ENCODE assay signal across 14 cellular contexts in genomic region chr7:6437251-6437650, GRCh38. TPM values are rescaled to one million over a fixed set of nuclear protein-coding genes. Genes with fewer than 3 reads are reported as not detected.
A peak's percentile ranks its signal among the peaks of the same experiment; 100 is the strongest.
DNase-seq lines count a peak whose midpoint lies in the region; ATAC-seq and TF ChIP-seq lines count a peak whose summit lies in the region.
"Had no signal": no experiment of that assay in that cellular context is flagged by ENCODE, and none has a peak within 500 bp of the region (broad histone marks: within the 10 kb centered on the region; RNA-seq: fewer than 3 reads in every experiment).

No MANE protein-coding gene starts in this region.

- H4K20me1 ChIP-seq in BLaER1 (peaks cover 19% of the 10 kb centered on the region; the same call in 1 of the 2 replicates), GM23248 (ENCODE audit: insufficient read depth) (no peaks in the 10 kb centered on the region; the same call in 1 of the 2 replicates)

- no peak overlapping the region for H2AFZ ChIP-seq in GM23248

- no peaks in the 10 kb centered on the region for H3K9me3 Mint-ChIP-seq in activated naive CD4-positive, alpha-beta T cell treated with anti-CD3 and anti-CD28 coated beads, Interleukin-2, amount 50 U/mL, for 72 hours
- H3K9me3 Mint-ChIP-seq in naive thymus-derived CD8-positive, alpha-beta T cell: no peaks in the 10 kb centered on the region

- peak; percentile 82 to 89 for ATAC-seq in activated naive CD4-positive, alpha-beta T cell treated with anti-CD3 and anti-CD28 coated beads, Interleukin-2, amount 50 U/mL, for 72 hours
- ATAC-seq in naive thymus-derived CD8-positive, alpha-beta T cell: no peak
- no peak for ATAC-seq in GM18867 (IDR thresholded peaks at IDR 0.05; ENCODE audit: unreplicated experiment)

- peaks cover 98% of the 10 kb centered on the region for H3K79me2 ChIP-seq in GM23248 (ENCODE audit: insufficient read depth)

- no peaks in the 10 kb centered on the region for H3K9me2 ChIP-seq in GM23248 (ENCODE audit: insufficient read depth)

- TF ChIP-seq POLR2A in sigmoid colon (IDR thresholded peaks at IDR 0.05): no peak

- H3K4me1 ChIP-seq in BLaER1 (peaks cover 94% of the 10 kb centered on the region), GM23248 (ENCODE audit: insufficient read depth) (peaks cover 8% of the 10 kb centered on the region), sigmoid colon (peaks cover 0 to 21% (median 10%) of the 10 kb centered on the region in 4 donors)

- POLR2A ChIA-PET in naive thymus-derived CD8-positive, alpha-beta T cell (lab: Charles Lee): interaction anchor here (0.6 to 1.9 kb wide), 3 partner anchors 9 to 381 kb away, joined by 3 to 31 read pairs (median 6); partner anchors contain the start of gene DAGLB

- peaks cover 31% of the 10 kb centered on the region for H3F3A ChIP-seq in GM23248 (ENCODE audit: insufficient read depth)

- peaks cover 26 to 63% (median 53%) of the 10 kb centered on the region in 4 donors for H3K4me1 Mint-ChIP-seq in naive thymus-derived CD8-positive, alpha-beta T cell

- DNase-seq in GM23248 (peak; percentile 11), GM19238 (ENCODE audit: insufficient read length, low spot score) (no peak), sigmoid colon (no peak), NCI-H345 treated with DMSO at 0.1 percent for 48 hours (lab: John Stamatoyannopoulos, UW; ENCODE audit: unreplicated experiment) (no peak)
- DNase-seq in activated naive CD4-positive, alpha-beta T cell treated with anti-CD3 and anti-CD28 coated beads, Interleukin-2, amount 50 U/mL, for 72 hours (ENCODE audit: low spot score in 2 of 2): peak; percentile 42 to 65
- DNase-seq in naive thymus-derived CD8-positive, alpha-beta T cell: no peak
- DNase-seq: mesendoderm, NCI-H1092 treated with DMSO at 0.1 percent for 48 hours, NCI-H446 treated with DMSO at 0.1 percent for 48 hours, occipital lobe, spleen had no signal

- H3K27ac ChIP-seq in BLaER1 (peak overlapping the region; percentile 91), GM23248 (no peak overlapping the region), sigmoid colon (no peak overlapping the region)

- peaks cover 13% of the 10 kb centered on the region for H3K9me3 ChIP-seq in BLaER1
- no peaks in the 10 kb centered on the region for H3K9me3 ChIP-seq in GM23248 (ENCODE audit: low read depth)
- no peaks in the 10 kb centered on the region for H3K9me3 ChIP-seq in sigmoid colon
- H3K9me3 ChIP-seq: HAP-1, spleen had no signal

- no peak for TF ChIP-seq EP300 in sigmoid colon (IDR thresholded peaks at IDR 0.05)

- peak overlapping the region; percentile 82 for H3K9ac ChIP-seq in BLaER1
- H3K9ac ChIP-seq in GM23248: no peak overlapping the region

- WGBS in GM23248 (ENCODE audit: low coverage in 1 of 2, low lambda C conversion rate in 2 of 2, missing lambda C conversion rate in 2 of 2), 2 experiments: 92 to 94% methylated on average over 6 of the region's 6 CpGs
- 91 to 95% methylated on average over 6 of the region's 6 CpGs for WGBS in sigmoid colon, 2 donors

- no peaks in the 10 kb centered on the region for H3K27me3 Mint-ChIP-seq in naive thymus-derived CD8-positive, alpha-beta T cell

- TF ChIP-seq CTCF in sigmoid colon (IDR thresholded peaks at IDR 0.05): no peak

- H3K4me3 Mint-ChIP-seq in naive thymus-derived CD8-positive, alpha-beta T cell: peak overlapping the region in 4 of 10 donors; percentile 30 to 67 (median 36)

- peaks cover 4 to 34% of the 10 kb centered on the region in 2 donors for H3K36me3 Mint-ChIP-seq in activated naive CD4-positive, alpha-beta T cell treated with anti-CD3 and anti-CD28 coated beads, Interleukin-2, amount 50 U/mL, for 72 hours
- H3K36me3 Mint-ChIP-seq in naive thymus-derived CD8-positive, alpha-beta T cell: peaks cover 0 to 42% (median 3%) of the 10 kb centered on the region in 3 donors

- H3K27me3 ChIP-seq in BLaER1 (no peaks in the 10 kb centered on the region), GM23248 (replicated peaks; ENCODE audit: insufficient read depth) (no peaks in the 10 kb centered on the region), sigmoid colon (no peaks in the 10 kb centered on the region)
- H3K27me3 ChIP-seq: spleen had no signal

- in situ Hi-C loops in GM23248 (cut with MboI): no loop called here

- intact Hi-C loops in sigmoid colon (cut with DNase I): loop anchor here (5.0 kb wide), 1 partner anchor 165 kb away; the partner anchor contains the start of gene CYTH3

- peaks cover 60% of the 10 kb centered on the region for H3K36me3 ChIP-seq in BLaER1
- H3K36me3 ChIP-seq in GM23248 (ENCODE audit: low read depth): peaks cover 18% of the 10 kb centered on the region
- peaks cover 0 to 13% (median 0%) of the 10 kb centered on the region in 4 donors for H3K36me3 ChIP-seq in sigmoid colon

- peak overlapping the region; percentile 96 for H3K4me2 ChIP-seq in BLaER1
- no peak overlapping the region for H3K4me2 ChIP-seq in GM23248 (ENCODE audit: unreplicated experiment)

- H3K27ac Mint-ChIP-seq in activated naive CD4-positive, alpha-beta T cell treated with anti-CD3 and anti-CD28 coated beads, Interleukin-2, amount 50 U/mL, for 72 hours: peak overlapping the region in 1 of 2 donors; percentile 88
- peak overlapping the region in 8 of 10 donors; percentile 8 to 91 (median 70) for H3K27ac Mint-ChIP-seq in naive thymus-derived CD8-positive, alpha-beta T cell

- H3K4me3 ChIP-seq in BLaER1 (peak overlapping the region; percentile 53), GM23248 (no peak overlapping the region), sigmoid colon (no peak overlapping the region)
- H3K4me3 ChIP-seq: HAP-1 had no signal

RNA-seq across cellular contexts. Expression of gene DAGLB, which starts 10.5 kb away (rescaled TPM):
- 31.7 and 37.6 TPM in 2 replicates for total RNA-seq in GM23248 (2014; rRNA removed; shearing (Covaris generic))
- 24.8 and 26.7 TPM in 2 replicates for polyA plus RNA-seq in GM23248 (2016; fragmentation: Nextera tagmentation; extraction: Ambion mirVana)
- total RNA-seq in activated naive CD4-positive, alpha-beta T cell treated with anti-CD3 and anti-CD28 coated beads, Interleukin-2, amount 50 U/mL, for 72 hours: 10 to 100 TPM; 19.1 to 20.7 TPM
- total RNA-seq in naive thymus-derived CD8-positive, alpha-beta T cell: 10 to 100 TPM; 75.4 to 78.1 TPM
- polyA plus RNA-seq in naive thymus-derived CD8-positive, alpha-beta T cell: 10 to 100 TPM in 1 of 3 donors, 1 to 10 TPM in 2; 7.2 to 11.9 (median 7.6) TPM
- 10 to 100 TPM in 2 of 4 donors, 1 to 10 TPM in 2; 7.5 to 11.7 (median 9.7) TPM for total RNA-seq in sigmoid colon
- polyA plus RNA-seq in sigmoid colon: 10 to 100 TPM in 1 of 3 donors, 1 to 10 TPM in 2; 3.0 to 10.9 (median 4.9) TPM

RNA-seq across cellular contexts. Expression of gene KDELR2, which starts 46.7 kb away (rescaled TPM):
- 275 and 319 TPM in 2 replicates for total RNA-seq in GM23248 (2014; rRNA removed; shearing (Covaris generic))
- polyA plus RNA-seq in GM23248 (2016; fragmentation: Nextera tagmentation; extraction: Ambion mirVana): 686 and 702 TPM in 2 replicates
- total RNA-seq in activated naive CD4-positive, alpha-beta T cell treated with anti-CD3 and anti-CD28 coated beads, Interleukin-2, amount 50 U/mL, for 72 hours: 10 to 100 TPM; 55.9 to 59.7 TPM
- 10 to 100 TPM; 33.1 to 35.3 TPM for total RNA-seq in naive thymus-derived CD8-positive, alpha-beta T cell
- polyA plus RNA-seq in naive thymus-derived CD8-positive, alpha-beta T cell: 10 to 100 TPM; 39.2 to 51.1 (median 42.0) TPM
- 10 to 100 TPM; 42.4 to 72.0 (median 60.5) TPM for total RNA-seq in sigmoid colon
- polyA plus RNA-seq in sigmoid colon: 100 to 1,000 TPM in 1 of 3 donors, 10 to 100 TPM in 2; 59.9 to 136 (median 80.5) TPM

Comparison
In these comparisons a context has a peak if more than half of its experiments do, and no peak if none do; other contexts are left out.
1. DNase-seq: peak in GM23248 (single experiment) and activated naive CD4-positive, alpha-beta T cell treated with anti-CD3 and anti-CD28 coated beads, Interleukin-2, amount 50 U/mL, for 72 hours (2 of 2); none in naive thymus-derived CD8-positive, alpha-beta T cell (0 of 10), GM19238 (single experiment), sigmoid colon (single experiment) and NCI-H345 treated with DMSO at 0.1 percent for 48 hours (single experiment).
2. ATAC-seq: peak in activated naive CD4-positive, alpha-beta T cell treated with anti-CD3 and anti-CD28 coated beads, Interleukin-2, amount 50 U/mL, for 72 hours (2 of 2); none in naive thymus-derived CD8-positive, alpha-beta T cell (0 of 2) and GM18867 (single experiment).